23 cellular contexts compared by ENCODE assay signal in genomic region chr4:88998941-88999340, GRCh38.
"Had no signal": no experiment of that assay in that cellular context is flagged by ENCODE, and none has a peak within 500 bp of the region (broad histone marks: within the 10 kb centered on the region; RNA-seq: fewer than 3 reads in every experiment).

No MANE protein-coding gene starts in this region.

- H3K4me3 ChIP-seq: neural progenitor cell, ovary, psoas muscle, skin epidermis, stomach, thoracic aorta, thyroid gland, tibial nerve, upper lobe of left lung, vagina had no signal

- H3K9me3 ChIP-seq: ovary, stomach, thoracic aorta, thyroid gland, tibial nerve, upper lobe of left lung, vagina had no signal

- H3K27me3 ChIP-seq: neural progenitor cell, ovary, stomach, thyroid gland, tibial nerve, upper lobe of left lung, vagina had no signal

- H3K27ac ChIP-seq: neural progenitor cell, ovary, psoas muscle, skin epidermis, stomach, thoracic aorta, thyroid gland, tibial nerve, upper lobe of left lung, vagina had no signal

- H3K4me2 ChIP-seq: neural progenitor cell had no signal

- H2AFZ ChIP-seq: neural progenitor cell, parathyroid adenoma had no signal

- DNase-seq: natural killer cell; occipital lobe; ovary; posterior cingulate gyrus; psoas muscle; right cardiac atrium; stimulated activated CD4-positive, alpha-beta T cell treated with anti-CD3 and anti-CD28 coated beads, Interleukin-15, amount 100 ng/mL, for 24 hours; stimulated activated CD4-positive, alpha-beta T cell treated with anti-CD3 and anti-CD28 coated beads, Interleukin-2, amount 100 ng/mL, for 24 hours; stimulated activated CD4-positive, alpha-beta T cell treated with anti-CD3 and anti-CD28 coated beads, Interleukin-2, amount 100 ng/mL, for 48 hours; stimulated activated CD4-positive, alpha-beta T cell treated with anti-CD3 and anti-CD28 coated beads, Interleukin-4, amount 100 ng/mL, for 24 hours; stimulated activated naive B cell treated with anti-CD40 and anti-IgM and Interleukin-4, amounts not matched to agents 10 μg/mL and 1 μg/mL and 100 μg/mL, for 72 hours; stimulated activated naive CD4-positive, alpha-beta T cell treated with Interleukin-2 at 50 U/mL for 16 hours; stomach; thyroid gland; trophoblast cell; upper lobe of left lung had no signal

- H3K4me1 ChIP-seq: neural progenitor cell, psoas muscle, thyroid gland, tibial nerve had no signal

- FAIRE-seq: urothelium cell line had no signal

- H3K79me2 ChIP-seq: parathyroid adenoma had no signal

- H3K36me3 ChIP-seq: neural progenitor cell, ovary, stomach, thoracic aorta, thyroid gland, upper lobe of left lung, vagina had no signal
